Comparison of ENCODE assay signal across 25 cellular contexts in the genomic region with DNA sequence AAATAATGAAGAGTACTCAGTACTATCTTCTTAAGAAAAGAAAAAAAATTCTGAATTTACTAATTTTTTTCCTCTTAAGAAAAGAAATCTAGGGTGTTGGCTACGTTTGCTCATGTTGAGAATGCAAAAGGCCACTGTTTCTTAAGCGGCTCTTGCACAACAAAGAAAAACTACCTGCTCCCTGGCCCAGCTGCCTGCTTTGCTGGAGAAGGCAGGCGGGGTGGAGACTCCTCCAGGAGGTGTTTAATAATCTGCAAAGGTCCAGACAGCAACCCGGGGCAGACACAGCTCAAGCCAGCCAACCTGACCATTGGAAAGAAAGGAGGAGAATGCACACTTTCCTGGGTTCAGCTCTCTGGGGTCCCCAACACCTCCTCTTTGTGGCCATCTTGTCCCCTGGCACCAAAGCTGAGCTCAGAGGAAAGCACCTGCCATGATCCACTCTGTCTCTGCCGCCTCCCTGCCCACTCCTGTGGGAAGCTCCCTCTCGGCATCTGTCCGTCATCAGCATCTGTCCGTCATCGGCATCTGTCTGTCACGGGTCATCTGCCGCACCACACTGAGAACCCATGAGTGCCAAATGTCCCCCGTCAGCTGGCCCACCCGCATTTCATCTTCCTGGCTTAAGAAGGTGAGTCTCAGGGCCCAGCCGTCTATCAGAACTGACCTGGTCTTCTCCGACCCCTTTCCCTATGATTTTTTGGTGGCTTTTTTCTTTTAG. TPM values are rescaled to one million over a fixed set of nuclear protein-coding genes. Genes with fewer than 3 reads are reported as not detected.
A peak's percentile ranks its signal among the peaks of the same experiment; 100 is the strongest.
DNase-seq lines count a peak whose midpoint lies in the region; ATAC-seq and TF ChIP-seq lines count a peak whose summit lies in the region.
"Had no signal": no experiment of that assay in that cellular context is flagged by ENCODE, and none has a peak within 500 bp of the region (broad histone marks: within the 10 kb centered on the region; RNA-seq: fewer than 3 reads in every experiment).

No MANE protein-coding gene starts in this region.

- no peak for ATAC-seq in left ventricle myocardium superior
- peak; percentile 59 for ATAC-seq in lung (ENCODE audit: insufficient read depth, low FRiP score)
- no peak for ATAC-seq in HG02870 (IDR thresholded peaks at IDR 0.05; ENCODE audit: unreplicated experiment)
- no peak for ATAC-seq in HG02623 (IDR thresholded peaks at IDR 0.05; ENCODE audit: unreplicated experiment)
- ATAC-seq: A549; activated CD8-positive, alpha-beta T cell treated with anti-CD3 and anti-CD28 coated beads, Interleukin-2, amount 10 ng/mL, durations not matched to agents 7 days and 5 days; activated naive CD8-positive, alpha-beta T cell treated with anti-CD3 and anti-CD28 coated beads, Interleukin-2, amount 50 U/mL, for 24 hours had no signal

- intact Hi-C loops in left ventricle myocardium superior (cut with micrococcal nuclease) = no loop called here
- intact Hi-C loops in posterior vena cava (cut with DNase I) = no loop called here

- H3K27ac ChIP-seq in right atrium auricular region = no peak overlapping the region
- H3K27ac ChIP-seq in lung (ENCODE audit: low read depth in 1 of 2, low read length in 1 of 2) = no peak overlapping the region
- H3K27ac ChIP-seq: A549, pancreas, SJSA1 had no signal

- H3K36me3 ChIP-seq in right atrium auricular region = no peaks in the 10 kb centered on the region
- H3K36me3 ChIP-seq in lung (ENCODE audit: control insufficient read depth in 2 of 2, insufficient read depth in 2 of 2, low read length in 2 of 2) = no peaks in the 10 kb centered on the region
- H3K36me3 ChIP-seq in HAP-1 (replicated peaks) = no peaks in the 10 kb centered on the region
- H3K36me3 ChIP-seq: pancreas, SJSA1, transverse colon had no signal

- no peak overlapping the region for H3K4me3 ChIP-seq in right atrium auricular region
- H3K4me3 ChIP-seq in lung = no peak overlapping the region
- no peak overlapping the region for H3K4me3 ChIP-seq in HAP-1
- H3K4me3 ChIP-seq: A549, pancreas, SJSA1, transverse colon had no signal

- peak; percentile 16 for DNase-seq in right atrium auricular region (ENCODE audit: low spot score)
- no peak for DNase-seq in left ventricle myocardium superior
- no peak for DNase-seq in lung (ENCODE audit: low spot score)
- peak; percentile 48 for DNase-seq in posterior vena cava (ENCODE audit: low spot score)
- no peak for DNase-seq in NCI-H2081 (lab: John Stamatoyannopoulos, UW)
- DNase-seq in HAP-1 (ENCODE audit: low spot score in 2 of 2) = no peak
- DNase-seq: activated CD4-positive, alpha-beta T cell treated with anti-CD3 and anti-CD28 coated beads for 1 hour; activated CD8-positive, alpha-beta T cell treated with anti-CD3 and anti-CD28 coated beads, Interleukin-2, amount 10 ng/mL, durations not matched to agents 7 days and 5 days; activated gamma-delta T cell; activated naive CD8-positive, alpha-beta T cell treated with anti-CD3 and anti-CD28 coated beads, Interleukin-2, amount 50 U/mL, for 24 hours; activated T-cell treated with anti-CD3 and anti-CD28 coated beads, Interleukin-2, amount 50 U/mL, for 1 hour; DMS153; effector CD4-positive, alpha-beta T cell; foreskin fibroblast; KG1; NCI-H1694; NCI-H2171 treated with DMSO at 0.1 percent for 48 hours; NCI-H524 treated with DMSO at 0.1 percent for 48 hours; pancreas; T-helper 1 cell had no signal

- WGBS in lung, 2 donors = 83 to 85% methylated on average over 15 of the region's 15 CpGs

- H3K27me3 ChIP-seq in right atrium auricular region (no peaks in the 10 kb centered on the region), lung (ENCODE audit: control insufficient read depth, insufficient read depth) (no peaks in the 10 kb centered on the region), HAP-1 (ENCODE audit: low read depth) (no peaks in the 10 kb centered on the region)
- H3K27me3 ChIP-seq: pancreas, SJSA1, transverse colon had no signal

- no peaks in the 10 kb centered on the region for H3K9me3 ChIP-seq in right atrium auricular region
- no peaks in the 10 kb centered on the region for H3K9me3 ChIP-seq in lung (ENCODE audit: control insufficient read depth in 2 of 2, insufficient read depth in 1 of 2, low read length in 1 of 2)
- H3K9me3 ChIP-seq in HAP-1 = no peaks in the 10 kb centered on the region
- H3K9me3 ChIP-seq: A549, pancreas, SJSA1, transverse colon had no signal

- in situ Hi-C loops in HAP-1 (cut with MboI; ENCODE audit: low sequenced_read_pairs) = no loop called here

- no peak for TF ChIP-seq CTCF in right atrium auricular region (IDR thresholded peaks at IDR 0.05)
- TF ChIP-seq CTCF in lung (IDR thresholded peaks at IDR 0.05; ENCODE audit: control extremely low read depth, extremely low read depth) = no peak

- H3K4me1 ChIP-seq in right atrium auricular region = peaks cover 0 to 5% of the 10 kb centered on the region in 2 donors
- H3K4me1 ChIP-seq in lung (ENCODE audit: control insufficient read depth in 2 of 2, insufficient read depth in 2 of 2, low read length in 2 of 2) = peaks cover 0 to 11% of the 10 kb centered on the region in 2 donors
- peaks cover 39% of the 10 kb centered on the region for H3K4me1 ChIP-seq in HAP-1

RNA-seq across cellular contexts. Expression of a gene that starts 11.9 kb away (rescaled TPM):
- total RNA-seq in right atrium auricular region (10 to 100 TPM; 11.0 to 14.0 TPM), left ventricle myocardium superior (14.0 TPM), lung (10 to 100 TPM; 44.3 to 45.4 TPM), posterior vena cava (10 to 100 TPM; 24.3 to 32.5 TPM)
- 1 to 10 TPM; 7.7 to 8.4 TPM for polyA plus RNA-seq in lung

Comparison
In these comparisons a context has a peak if more than half of its experiments do, and no peak if none do; other contexts are left out.
1. DNase-seq: peak in right atrium auricular region (single experiment) and posterior vena cava (single experiment); none in left ventricle myocardium superior (single experiment), lung (single experiment), NCI-H2081 (0 of 2) and HAP-1 (0 of 2).